ENCODE assay signal across 8 cellular contexts in genomic region chr9:104094534-104095020, GRCh38. TPM values are rescaled to one million over a fixed set of nuclear protein-coding genes. Genes with fewer than 3 reads are reported as not detected.
DNase-seq lines count a peak whose midpoint lies in the region; ATAC-seq and TF ChIP-seq lines count a peak whose summit lies in the region.

No MANE protein-coding gene starts in this region.

- ATAC-seq in GM19035 (IDR thresholded peaks at IDR 0.05; ENCODE audit: unreplicated experiment): peak; percentile 1
- peak; percentile 8 for ATAC-seq in HG03565 (IDR thresholded peaks at IDR 0.05; ENCODE audit: unreplicated experiment)
- ATAC-seq in activated T-helper 17 cell treated with anti-CD3 and anti-CD28 coated beads, Interleukin-2, amount 50 U/mL, for 72 hours (replicated peaks): peak; percentile 0

- peak overlapping the region; percentile 88 to 92 (median 91) for H3K27ac ChIP-seq in transverse colon

- POLR2A ChIA-PET in GM10248 (lab: Yijun Ruan, JAX): no interaction called here

- intact Hi-C loops in transverse colon (cut with DNase I; ENCODE audit: low total_unique reads): no loop called here

- peak overlapping the region; percentile 99 for H3K27ac Mint-ChIP-seq in activated T-helper 17 cell treated with anti-CD3 and anti-CD28 coated beads, Interleukin-2, amount 50 U/mL, for 72 hours

- CTCF ChIA-PET in GM10248 (lab: Yijun Ruan, JAX): interaction anchor here (1.3 kb wide), 1 partner anchor 17 kb away, joined by 3 read pairs; no protein-coding TSS in a partner anchor

- H3K4me3 Mint-ChIP-seq in activated T-helper 17 cell treated with anti-CD3 and anti-CD28 coated beads, Interleukin-2, amount 50 U/mL, for 72 hours: peak overlapping the region; percentile 93

- peaks cover 24 to 45% (median 31%) of the 10 kb centered on the region in 4 donors for H3K4me1 ChIP-seq in transverse colon

- TF ChIP-seq POLR2A in transverse colon (IDR thresholded peaks at IDR 0.05): no peak

- TF ChIP-seq CTCF in kidney epithelial cell (IDR thresholded peaks at IDR 0.05; ENCODE audit: insufficient read depth, low read length, poor library complexity, severe bottlenecking) (no peak), transverse colon (IDR thresholded peaks at IDR 0.05) (no peak), GM10248 (IDR thresholded peaks at IDR 0.05; ENCODE audit: control extremely low read depth, extremely low read depth, low read depth, missing control alignments) (no peak)

- H3K36me3 Mint-ChIP-seq in activated T-helper 17 cell treated with anti-CD3 and anti-CD28 coated beads, Interleukin-2, amount 50 U/mL, for 72 hours (ENCODE audit: low read depth): peaks cover 41% of the 10 kb centered on the region

- H3K36me3 ChIP-seq in kidney epithelial cell (ENCODE audit: control insufficient read depth, insufficient read depth, low read length) (no peaks in the 10 kb centered on the region), transverse colon (no peaks in the 10 kb centered on the region)

- peaks cover 15% of the 10 kb centered on the region for H3K4me1 Mint-ChIP-seq in activated T-helper 17 cell treated with anti-CD3 and anti-CD28 coated beads, Interleukin-2, amount 50 U/mL, for 72 hours

- DNase-seq in CD1c-positive myeloid dendritic cell (ENCODE audit: extremely low spot score) (peak; percentile 19), kidney epithelial cell (ENCODE audit: low read depth) (no peak), transverse colon (no peak), NCI-H1436 (lab: John Stamatoyannopoulos, UW) (no peak), GM10248 (ENCODE audit: extremely low spot score) (no peak)

- WGBS in transverse colon (ENCODE audit: low coverage in 1 of 2), 2 donors: 0% methylated on average over 11 to 18 of the region's 18 CpGs

- no peaks in the 10 kb centered on the region for H3K9me3 Mint-ChIP-seq in activated T-helper 17 cell treated with anti-CD3 and anti-CD28 coated beads, Interleukin-2, amount 50 U/mL, for 72 hours

- no peaks in the 10 kb centered on the region for H3K27me3 Mint-ChIP-seq in activated T-helper 17 cell treated with anti-CD3 and anti-CD28 coated beads, Interleukin-2, amount 50 U/mL, for 72 hours

- no peak for TF ChIP-seq EP300 in transverse colon (IDR thresholded peaks at IDR 0.05; ENCODE audit: low read depth)

- H3K27me3 ChIP-seq in kidney epithelial cell (ENCODE audit: control insufficient read depth, insufficient read depth, low read length): no peaks in the 10 kb centered on the region
- H3K27me3 ChIP-seq in transverse colon: no peaks in the 10 kb centered on the region

- in situ Hi-C loops in transverse colon (cut with MboI; ENCODE audit: low pct_ligation_motif_present in 1 of 4, low pct_unique_long_range_greater_than_20kb in 1 of 4, low sequenced_read_pairs in 3 of 4): no loop called here

- H3K4me3 ChIP-seq in kidney epithelial cell (ENCODE audit: low read depth, low read length) (peak overlapping the region; percentile 87), transverse colon (peak overlapping the region; percentile 46 to 81 (median 64))

- H3K9me3 ChIP-seq in transverse colon: no peaks in the 10 kb centered on the region

RNA-seq across cellular contexts. Expression of gene SMC2, which starts 0.5 kb away (rescaled TPM):
- 10 to 100 TPM; 58.8 to 68.3 TPM for total RNA-seq in activated T-helper 17 cell treated with anti-CD3 and anti-CD28 coated beads, Interleukin-2, amount 50 U/mL, for 72 hours
- total RNA-seq in kidney epithelial cell (8.2 and 12.2 TPM in 2 replicates), transverse colon (10 to 100 TPM in 1 of 4 donors, 1 to 10 TPM in 3; 3.0 to 12.1 (median 5.6) TPM)
